Comparison of ENCODE assay signal across 8 cellular contexts in the genomic region with DNA sequence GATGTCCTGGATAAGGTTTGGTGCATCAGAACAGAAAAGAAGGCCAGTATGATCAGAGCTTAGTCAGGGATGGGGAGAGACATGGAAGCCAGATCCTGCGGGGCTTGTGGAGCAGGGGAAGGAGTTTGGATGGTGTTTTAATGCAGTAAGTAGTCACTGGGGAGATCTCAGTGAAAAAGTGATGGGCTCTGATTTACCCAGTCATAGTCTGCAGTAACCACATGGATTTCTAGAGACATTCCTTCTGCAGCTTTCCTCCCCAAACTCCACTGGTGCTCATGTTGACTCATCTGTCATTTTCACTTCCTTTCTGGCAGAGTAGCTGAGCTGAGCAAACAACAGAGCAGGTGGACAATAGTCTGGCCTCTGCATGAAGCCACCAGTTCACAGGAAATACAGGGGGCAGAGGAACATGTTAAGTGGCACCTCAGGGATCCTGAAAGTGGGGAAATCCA.
A peak's percentile ranks its signal among the peaks of the same experiment; 100 is the strongest.
DNase-seq lines count a peak whose midpoint lies in the region; ATAC-seq, FAIRE-seq and TF ChIP-seq lines count a peak whose summit lies in the region.

No MANE protein-coding gene starts in this region.

- TF ChIP-seq CTCF in PC-9 (conservative IDR thresholded peaks at IDR 0.05) = no peak

- H2AFZ ChIP-seq in PC-9 = no peak overlapping the region

- peaks cover 4 to 9% (median 8%) of the 10 kb centered on the region in 3 donors for H3K9me3 Mint-ChIP-seq in T-cell

- no peaks in the 10 kb centered on the region for H3K79me2 ChIP-seq in PC-9 (ENCODE audit: low read depth)

- H3F3A ChIP-seq in PC-9 (ENCODE audit: insufficient read depth, low read depth) = peaks cover 23% of the 10 kb centered on the region

- peak; percentile 59 for ATAC-seq in GM18498 (IDR thresholded peaks at IDR 0.05; ENCODE audit: unreplicated experiment)
- ATAC-seq in HG03378 (IDR thresholded peaks at IDR 0.05; ENCODE audit: unreplicated experiment) = peak; percentile 61
- ATAC-seq in T-cell (replicated peaks in 1 of 4) = no peak

- peaks cover 16% of the 10 kb centered on the region for H3K4me1 ChIP-seq in PC-9 (replicated peaks; ENCODE audit: insufficient read depth)
- no peaks in the 10 kb centered on the region for H3K4me1 ChIP-seq in small intestine (ENCODE audit: control insufficient read depth in 2 of 2, insufficient read depth in 1 of 2, low read depth in 1 of 2, low read length in 1 of 2)

- DNase-seq in ACHN (peak; percentile 74), PC-9 (peak; percentile 40 to 87), fibroblast of peridontal ligament (ENCODE audit: extremely low read depth) (peak; percentile 88), small intestine (no peak), T-cell (no peak)
- no peak for DNase-seq in activated CD8-positive, alpha-beta memory T cell treated with anti-CD3 and anti-CD28 coated beads, Interleukin-2, amount 50 U/mL, for 4 hours

- 75 to 79% (median 76%) methylated on average over 1 of the region's 1 CpG for WGBS in small intestine, 3 donors

- no peaks in the 10 kb centered on the region for H3K9me2 ChIP-seq in PC-9 (ENCODE audit: insufficient read depth)

- no peaks in the 10 kb centered on the region for H3K27me3 Mint-ChIP-seq in T-cell

- no peak for FAIRE-seq in small intestine (lab: Jason Lieb, UNC)

- POLR2A ChIA-PET in PC-9 (lab: Charles Lee; ENCODE audit: unreplicated experiment) = no interaction called here
- POLR2A ChIA-PET in T-cell (lab: Charles Lee) = no interaction called here

- H3K4me1 Mint-ChIP-seq in T-cell = peaks cover 0 to 15% (median 12%) of the 10 kb centered on the region in 3 donors

- H3K4me3 ChIP-seq in PC-9 (no peak overlapping the region), small intestine (ENCODE audit: low read depth in 1 of 2, low read length in 2 of 2) (no peak overlapping the region)

- peaks cover 29% of the 10 kb centered on the region for H3K36me3 Mint-ChIP-seq in T-cell

- no peaks in the 10 kb centered on the region; the same call in 1 of the 2 replicates for H4K20me1 ChIP-seq in PC-9 (ENCODE audit: insufficient read depth)

- BruUV-seq in PC-9 (replicated peaks; lab: Mats Ljungman, UMichigan) = no TSS peak

- H3K27ac ChIP-seq in PC-9 = peak overlapping the region; percentile 59
- H3K27ac ChIP-seq in small intestine (ENCODE audit: low read depth in 1 of 2, low read length in 1 of 2) = peak overlapping the region in 1 of 2 donors; percentile 14

- intact Hi-C loops in PC-9 (cut with micrococcal nuclease; ENCODE audit: unreplicated experiment) = no loop called here

- H3K27me3 ChIP-seq in PC-9 (ENCODE audit: insufficient read depth, low read depth) (no peaks in the 10 kb centered on the region), small intestine (ENCODE audit: control insufficient read depth in 2 of 2, insufficient read depth in 2 of 2, low read length in 2 of 2) (no peaks in the 10 kb centered on the region)

- H3K4me2 ChIP-seq in PC-9 = peak overlapping the region; percentile 7

- in situ Hi-C loops in ACHN (cut with HindIII; ENCODE audit: low pct_ligation_motif_present, low pct_unique_long_range_greater_than_20kb, low sequenced_read_pairs) = no loop called here

- no peak overlapping the region for H3K4me3 Mint-ChIP-seq in T-cell

- H3K36me3 ChIP-seq in PC-9 (ENCODE audit: low read depth) = no peaks in the 10 kb centered on the region
- peaks cover 6% of the 10 kb centered on the region in 2 donors for H3K36me3 ChIP-seq in small intestine (ENCODE audit: control insufficient read depth in 2 of 2, insufficient read depth in 2 of 2, low read length in 2 of 2)

- H3K9me3 ChIP-seq in PC-9 (ENCODE audit: insufficient read depth, low read depth) = no peaks in the 10 kb centered on the region
- H3K9me3 ChIP-seq in small intestine (ENCODE audit: control insufficient read depth, low read depth) = no peaks in the 10 kb centered on the region

- CTCF ChIA-PET in PC-9 (lab: Charles Lee) = interaction anchor here (0.7 to 0.8 kb wide), 2 partner anchors 87 to 139 kb away, joined by 4 read pairs; no protein-coding TSS in a partner anchor
- CTCF ChIA-PET in T-cell (lab: Charles Lee) = no interaction called here

- peak overlapping the region in 1 of 2 donors; percentile 22 for H3K27ac Mint-ChIP-seq in T-cell

Comparison
In these comparisons a context has a peak if more than half of its experiments do, and no peak if none do; other contexts are left out.
1. DNase-seq: peak in ACHN (single experiment), PC-9 (2 of 2) and fibroblast of peridontal ligament (single experiment); none in small intestine (single experiment), activated CD8-positive, alpha-beta memory T cell treated with anti-CD3 and anti-CD28 coated beads, Interleukin-2, amount 50 U/mL, for 4 hours (single experiment) and T-cell (0 of 34).
2. ATAC-seq: peak in GM18498 (single experiment) and HG03378 (single experiment); none in T-cell (0 of 4).